1 cellular context compared by ENCODE assay signal in the genomic region with DNA sequence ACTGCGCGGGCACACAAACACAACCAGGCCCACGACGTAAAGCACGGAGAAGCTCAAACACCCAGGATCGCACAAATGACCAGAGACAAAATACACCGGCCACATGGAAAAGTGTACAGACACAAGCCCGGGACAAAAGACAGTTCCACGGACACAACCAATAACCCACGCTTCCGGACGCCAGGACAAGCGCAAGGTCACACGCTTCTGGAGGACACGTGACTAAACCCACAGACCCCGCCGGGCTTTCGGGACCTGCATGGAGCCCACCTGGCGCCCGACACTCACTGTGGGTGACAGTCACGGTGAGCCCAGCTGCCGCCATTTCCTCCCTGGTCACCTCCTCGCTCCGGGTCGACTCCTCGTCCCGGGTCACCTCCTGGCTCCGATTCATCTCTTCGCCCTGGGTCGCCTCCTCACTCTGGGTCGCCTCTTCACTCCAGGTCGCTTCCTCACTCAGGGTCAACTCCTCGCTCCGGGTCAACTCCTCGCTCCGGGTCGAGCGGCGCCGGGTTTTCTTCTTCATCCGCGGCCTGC.
A peak's percentile ranks its signal among the peaks of the same experiment; 100 is the strongest.
TF ChIP-seq lines count a peak whose summit lies in the region.

No MANE protein-coding gene starts in this region.

TF ChIP-seq in GM12878, 131 proteins besides CTCF, POLR2A, EP300 and RAD21 (continued from another document):
- TF ChIP-seq, protein P1, sequence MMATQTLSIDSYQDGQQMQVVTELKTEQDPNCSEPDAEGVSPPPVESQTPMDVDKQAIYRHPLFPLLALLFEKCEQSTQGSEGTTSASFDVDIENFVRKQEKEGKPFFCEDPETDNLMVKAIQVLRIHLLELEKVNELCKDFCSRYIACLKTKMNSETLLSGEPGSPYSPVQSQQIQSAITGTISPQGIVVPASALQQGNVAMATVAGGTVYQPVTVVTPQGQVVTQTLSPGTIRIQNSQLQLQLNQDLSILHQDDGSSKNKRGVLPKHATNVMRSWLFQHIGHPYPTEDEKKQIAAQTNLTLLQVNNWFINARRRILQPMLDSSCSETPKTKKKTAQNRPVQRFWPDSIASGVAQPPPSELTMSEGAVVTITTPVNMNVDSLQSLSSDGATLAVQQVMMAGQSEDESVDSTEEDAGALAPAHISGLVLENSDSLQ (IDR thresholded peaks at IDR 0.05): no peak; the same call in 1 of the 2 replicates
- TF ChIP-seq CHD1 (IDR thresholded peaks at IDR 0.05; ENCODE audit: low read depth, low read length): no peak
- TF ChIP-seq, protein P2, sequence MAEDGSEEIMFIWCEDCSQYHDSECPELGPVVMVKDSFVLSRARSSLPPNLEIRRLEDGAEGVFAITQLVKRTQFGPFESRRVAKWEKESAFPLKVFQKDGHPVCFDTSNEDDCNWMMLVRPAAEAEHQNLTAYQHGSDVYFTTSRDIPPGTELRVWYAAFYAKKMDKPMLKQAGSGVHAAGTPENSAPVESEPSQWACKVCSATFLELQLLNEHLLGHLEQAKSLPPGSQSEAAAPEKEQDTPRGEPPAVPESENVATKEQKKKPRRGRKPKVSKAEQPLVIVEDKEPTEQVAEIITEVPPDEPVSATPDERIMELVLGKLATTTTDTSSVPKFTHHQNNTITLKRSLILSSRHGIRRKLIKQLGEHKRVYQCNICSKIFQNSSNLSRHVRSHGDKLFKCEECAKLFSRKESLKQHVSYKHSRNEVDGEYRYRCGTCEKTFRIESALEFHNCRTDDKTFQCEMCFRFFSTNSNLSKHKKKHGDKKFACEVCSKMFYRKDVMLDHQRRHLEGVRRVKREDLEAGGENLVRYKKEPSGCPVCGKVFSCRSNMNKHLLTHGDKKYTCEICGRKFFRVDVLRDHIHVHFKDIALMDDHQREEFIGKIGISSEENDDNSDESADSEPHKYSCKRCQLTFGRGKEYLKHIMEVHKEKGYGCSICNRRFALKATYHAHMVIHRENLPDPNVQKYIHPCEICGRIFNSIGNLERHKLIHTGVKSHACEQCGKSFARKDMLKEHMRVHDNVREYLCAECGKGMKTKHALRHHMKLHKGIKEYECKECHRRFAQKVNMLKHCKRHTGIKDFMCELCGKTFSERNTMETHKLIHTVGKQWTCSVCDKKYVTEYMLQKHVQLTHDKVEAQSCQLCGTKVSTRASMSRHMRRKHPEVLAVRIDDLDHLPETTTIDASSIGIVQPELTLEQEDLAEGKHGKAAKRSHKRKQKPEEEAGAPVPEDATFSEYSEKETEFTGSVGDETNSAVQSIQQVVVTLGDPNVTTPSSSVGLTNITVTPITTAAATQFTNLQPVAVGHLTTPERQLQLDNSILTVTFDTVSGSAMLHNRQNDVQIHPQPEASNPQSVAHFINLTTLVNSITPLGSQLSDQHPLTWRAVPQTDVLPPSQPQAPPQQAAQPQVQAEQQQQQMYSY (CRISPR knock-in tag; IDR thresholded peaks at IDR 0.05): no peak
- TF ChIP-seq TCF3 (IDR thresholded peaks at IDR 0.05; ENCODE audit: borderline replicate concordance, insufficient read depth, low read depth, low read length): no peak
- peak; percentile 11; the same call in 1 of the 2 replicates for TF ChIP-seq SPI1 (IDR thresholded peaks at IDR 0.05; ENCODE audit: borderline replicate concordance, insufficient read depth, low read depth, low read length)
- no peak for TF ChIP-seq MYC (IDR thresholded peaks at IDR 0.05; ENCODE audit: insufficient read depth, insufficient read length, insufficient replicate concordance, low read length, severe bottlenecking)
- TF ChIP-seq, protein P3, sequence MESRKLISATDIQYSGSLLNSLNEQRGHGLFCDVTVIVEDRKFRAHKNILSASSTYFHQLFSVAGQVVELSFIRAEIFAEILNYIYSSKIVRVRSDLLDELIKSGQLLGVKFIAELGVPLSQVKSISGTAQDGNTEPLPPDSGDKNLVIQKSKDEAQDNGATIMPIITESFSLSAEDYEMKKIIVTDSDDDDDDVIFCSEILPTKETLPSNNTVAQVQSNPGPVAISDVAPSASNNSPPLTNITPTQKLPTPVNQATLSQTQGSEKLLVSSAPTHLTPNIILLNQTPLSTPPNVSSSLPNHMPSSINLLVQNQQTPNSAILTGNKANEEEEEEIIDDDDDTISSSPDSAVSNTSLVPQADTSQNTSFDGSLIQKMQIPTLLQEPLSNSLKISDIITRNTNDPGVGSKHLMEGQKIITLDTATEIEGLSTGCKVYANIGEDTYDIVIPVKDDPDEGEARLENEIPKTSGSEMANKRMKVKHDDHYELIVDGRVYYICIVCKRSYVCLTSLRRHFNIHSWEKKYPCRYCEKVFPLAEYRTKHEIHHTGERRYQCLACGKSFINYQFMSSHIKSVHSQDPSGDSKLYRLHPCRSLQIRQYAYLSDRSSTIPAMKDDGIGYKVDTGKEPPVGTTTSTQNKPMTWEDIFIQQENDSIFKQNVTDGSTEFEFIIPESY (IDR thresholded peaks at IDR 0.05): no peak
- no peak for TF ChIP-seq ZNF24 (IDR thresholded peaks at IDR 0.05)
- TF ChIP-seq, protein P4, sequence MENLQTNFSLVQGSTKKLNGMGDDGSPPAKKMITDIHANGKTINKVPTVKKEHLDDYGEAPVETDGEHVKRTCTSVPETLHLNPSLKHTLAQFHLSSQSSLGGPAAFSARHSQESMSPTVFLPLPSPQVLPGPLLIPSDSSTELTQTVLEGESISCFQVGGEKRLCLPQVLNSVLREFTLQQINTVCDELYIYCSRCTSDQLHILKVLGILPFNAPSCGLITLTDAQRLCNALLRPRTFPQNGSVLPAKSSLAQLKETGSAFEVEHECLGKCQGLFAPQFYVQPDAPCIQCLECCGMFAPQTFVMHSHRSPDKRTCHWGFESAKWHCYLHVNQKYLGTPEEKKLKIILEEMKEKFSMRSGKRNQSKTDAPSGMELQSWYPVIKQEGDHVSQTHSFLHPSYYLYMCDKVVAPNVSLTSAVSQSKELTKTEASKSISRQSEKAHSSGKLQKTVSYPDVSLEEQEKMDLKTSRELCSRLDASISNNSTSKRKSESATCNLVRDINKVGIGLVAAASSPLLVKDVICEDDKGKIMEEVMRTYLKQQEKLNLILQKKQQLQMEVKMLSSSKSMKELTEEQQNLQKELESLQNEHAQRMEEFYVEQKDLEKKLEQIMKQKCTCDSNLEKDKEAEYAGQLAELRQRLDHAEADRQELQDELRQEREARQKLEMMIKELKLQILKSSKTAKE (IDR thresholded peaks at IDR 0.05; ENCODE audit: low read depth, poor library complexity, severe bottlenecking): no peak
- TF ChIP-seq, protein P5, sequence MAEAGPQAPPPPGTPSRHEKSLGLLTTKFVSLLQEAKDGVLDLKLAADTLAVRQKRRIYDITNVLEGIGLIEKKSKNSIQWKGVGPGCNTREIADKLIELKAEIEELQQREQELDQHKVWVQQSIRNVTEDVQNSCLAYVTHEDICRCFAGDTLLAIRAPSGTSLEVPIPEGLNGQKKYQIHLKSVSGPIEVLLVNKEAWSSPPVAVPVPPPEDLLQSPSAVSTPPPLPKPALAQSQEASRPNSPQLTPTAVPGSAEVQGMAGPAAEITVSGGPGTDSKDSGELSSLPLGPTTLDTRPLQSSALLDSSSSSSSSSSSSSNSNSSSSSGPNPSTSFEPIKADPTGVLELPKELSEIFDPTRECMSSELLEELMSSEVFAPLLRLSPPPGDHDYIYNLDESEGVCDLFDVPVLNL (IDR thresholded peaks at IDR 0.05; ENCODE audit: low read depth, low read length): no peak
- TF ChIP-seq POLR2AphosphoS2 (IDR thresholded peaks at IDR 0.05; ENCODE audit: low read depth, low read length): no peak
- no peak for TF ChIP-seq STAT3 (IDR thresholded peaks at IDR 0.05; ENCODE audit: low read depth, low read length)
- TF ChIP-seq, protein P6, sequence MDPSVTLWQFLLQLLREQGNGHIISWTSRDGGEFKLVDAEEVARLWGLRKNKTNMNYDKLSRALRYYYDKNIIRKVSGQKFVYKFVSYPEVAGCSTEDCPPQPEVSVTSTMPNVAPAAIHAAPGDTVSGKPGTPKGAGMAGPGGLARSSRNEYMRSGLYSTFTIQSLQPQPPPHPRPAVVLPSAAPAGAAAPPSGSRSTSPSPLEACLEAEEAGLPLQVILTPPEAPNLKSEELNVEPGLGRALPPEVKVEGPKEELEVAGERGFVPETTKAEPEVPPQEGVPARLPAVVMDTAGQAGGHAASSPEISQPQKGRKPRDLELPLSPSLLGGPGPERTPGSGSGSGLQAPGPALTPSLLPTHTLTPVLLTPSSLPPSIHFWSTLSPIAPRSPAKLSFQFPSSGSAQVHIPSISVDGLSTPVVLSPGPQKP (IDR thresholded peaks at IDR 0.05; ENCODE audit: low read depth, low read length): no peak
- no peak for TF ChIP-seq HCFC1 (IDR thresholded peaks at IDR 0.05; ENCODE audit: low read length)
- TF ChIP-seq, protein P7, sequence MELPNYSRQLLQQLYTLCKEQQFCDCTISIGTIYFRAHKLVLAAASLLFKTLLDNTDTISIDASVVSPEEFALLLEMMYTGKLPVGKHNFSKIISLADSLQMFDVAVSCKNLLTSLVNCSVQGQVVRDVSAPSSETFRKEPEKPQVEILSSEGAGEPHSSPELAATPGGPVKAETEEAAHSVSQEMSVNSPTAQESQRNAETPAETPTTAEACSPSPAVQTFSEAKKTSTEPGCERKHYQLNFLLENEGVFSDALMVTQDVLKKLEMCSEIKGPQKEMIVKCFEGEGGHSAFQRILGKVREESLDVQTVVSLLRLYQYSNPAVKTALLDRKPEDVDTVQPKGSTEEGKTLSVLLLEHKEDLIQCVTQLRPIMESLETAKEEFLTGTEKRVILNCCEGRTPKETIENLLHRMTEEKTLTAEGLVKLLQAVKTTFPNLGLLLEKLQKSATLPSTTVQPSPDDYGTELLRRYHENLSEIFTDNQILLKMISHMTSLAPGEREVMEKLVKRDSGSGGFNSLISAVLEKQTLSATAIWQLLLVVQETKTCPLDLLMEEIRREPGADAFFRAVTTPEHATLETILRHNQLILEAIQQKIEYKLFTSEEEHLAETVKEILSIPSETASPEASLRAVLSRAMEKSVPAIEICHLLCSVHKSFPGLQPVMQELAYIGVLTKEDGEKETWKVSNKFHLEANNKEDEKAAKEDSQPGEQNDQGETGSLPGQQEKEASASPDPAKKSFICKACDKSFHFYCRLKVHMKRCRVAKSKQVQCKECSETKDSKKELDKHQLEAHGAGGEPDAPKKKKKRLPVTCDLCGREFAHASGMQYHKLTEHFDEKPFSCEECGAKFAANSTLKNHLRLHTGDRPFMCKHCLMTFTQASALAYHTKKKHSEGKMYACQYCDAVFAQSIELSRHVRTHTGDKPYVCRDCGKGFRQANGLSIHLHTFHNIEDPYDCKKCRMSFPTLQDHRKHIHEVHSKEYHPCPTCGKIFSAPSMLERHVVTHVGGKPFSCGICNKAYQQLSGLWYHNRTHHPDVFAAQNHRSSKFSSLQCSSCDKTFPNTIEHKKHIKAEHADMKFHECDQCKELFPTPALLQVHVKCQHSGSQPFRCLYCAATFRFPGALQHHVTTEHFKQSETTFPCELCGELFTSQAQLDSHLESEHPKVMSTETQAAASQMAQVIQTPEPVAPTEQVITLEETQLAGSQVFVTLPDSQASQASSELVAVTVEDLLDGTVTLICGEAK (IDR thresholded peaks at IDR 0.05; ENCODE audit: borderline replicate concordance): 0 out of 2 replicates have a peak, but pooled peaks have one; percentile 25
- TF ChIP-seq ZBED1 (IDR thresholded peaks at IDR 0.05; ENCODE audit: borderline replicate concordance): no peak
- no peak for TF ChIP-seq SREBF1 (IDR thresholded peaks at IDR 0.05; ENCODE audit: low read length)
- no peak for TF ChIP-seq EGR1 (IDR thresholded peaks at IDR 0.05; ENCODE audit: borderline replicate concordance in 1 of 2, low read depth in 2 of 2, low read length in 2 of 2)
- no peak for TF ChIP-seq SMAD5 (IDR thresholded peaks at IDR 0.05; ENCODE audit: low read depth)
- TF ChIP-seq, protein P8, sequence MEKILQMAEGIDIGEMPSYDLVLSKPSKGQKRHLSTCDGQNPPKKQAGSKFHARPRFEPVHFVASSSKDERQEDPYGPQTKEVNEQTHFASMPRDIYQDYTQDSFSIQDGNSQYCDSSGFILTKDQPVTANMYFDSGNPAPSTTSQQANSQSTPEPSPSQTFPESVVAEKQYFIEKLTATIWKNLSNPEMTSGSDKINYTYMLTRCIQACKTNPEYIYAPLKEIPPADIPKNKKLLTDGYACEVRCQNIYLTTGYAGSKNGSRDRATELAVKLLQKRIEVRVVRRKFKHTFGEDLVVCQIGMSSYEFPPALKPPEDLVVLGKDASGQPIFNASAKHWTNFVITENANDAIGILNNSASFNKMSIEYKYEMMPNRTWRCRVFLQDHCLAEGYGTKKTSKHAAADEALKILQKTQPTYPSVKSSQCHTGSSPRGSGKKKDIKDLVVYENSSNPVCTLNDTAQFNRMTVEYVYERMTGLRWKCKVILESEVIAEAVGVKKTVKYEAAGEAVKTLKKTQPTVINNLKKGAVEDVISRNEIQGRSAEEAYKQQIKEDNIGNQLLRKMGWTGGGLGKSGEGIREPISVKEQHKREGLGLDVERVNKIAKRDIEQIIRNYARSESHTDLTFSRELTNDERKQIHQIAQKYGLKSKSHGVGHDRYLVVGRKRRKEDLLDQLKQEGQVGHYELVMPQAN (conservative IDR thresholded peaks at IDR 0.05): no peak; the same call in 1 of the 2 replicates
